Comparison of ENCODE assay signal across 12 cellular contexts in genomic region chr2:30113617-30114293, GRCh38. TPM values are rescaled to one million over a fixed set of nuclear protein-coding genes. Genes with fewer than 3 reads are reported as not detected.
DNase-seq lines count a peak whose midpoint lies in the region; ATAC-seq lines count a peak whose summit lies in the region.
"Had no signal": no experiment of that assay in that cellular context is flagged by ENCODE, and none has a peak within 500 bp of the region (broad histone marks: within the 10 kb centered on the region; RNA-seq: fewer than 3 reads in every experiment).

No MANE protein-coding gene starts in this region.

- peak overlapping the region; percentile 30 for H3K4me2 ChIP-seq in skeletal muscle satellite cell (ENCODE audit: low read length)

- DNase-seq in H4 (ENCODE audit: low spot score) (peak; percentile 81), T1000 (lab: John Stamatoyannopoulos, UW) (peak; percentile 63), fibroblast of the conjunctiva (ENCODE audit: low read depth) (peak; percentile 36)
- DNase-seq in stimulated activated effector memory CD8-positive, alpha-beta T cell treated with anti-CD3 and anti-CD28 coated beads, Interleukin-12 subunit alpha, Interleukin-12 subunit beta, amount 100 ng/mL, for 72 hours (ENCODE audit: low spot score in 2 of 2) = no peak
- no peak for DNase-seq in effector CD4-positive, alpha-beta T cell
- DNase-seq in effector CD8-positive, alpha-beta T cell (lab: John Stamatoyannopoulos, UW) = no peak
- DNase-seq: activated gamma-delta T cell treated with Interleukin-2 at 50 U/mL for 16 hours, hypothalamus, NCI-H1694 had no signal

- H3K27ac Mint-ChIP-seq in stimulated activated effector memory CD8-positive, alpha-beta T cell treated with anti-CD3 and anti-CD28 coated beads, Interleukin-12 subunit alpha, Interleukin-12 subunit beta, amount 100 ng/mL, for 72 hours = no peak overlapping the region

- peaks cover 21% of the 10 kb centered on the region for H3K27me3 ChIP-seq in skeletal muscle satellite cell (ENCODE audit: control insufficient read depth, insufficient read depth, low read length)
- H3K27me3 ChIP-seq: neutrophil had no signal

- peak overlapping the region; percentile 40 for H3K4me3 ChIP-seq in skeletal muscle satellite cell (ENCODE audit: low read length)

- no peaks in the 10 kb centered on the region for H3K36me3 ChIP-seq in skeletal muscle satellite cell (ENCODE audit: insufficient read depth, low read length)
- H3K36me3 ChIP-seq: neutrophil had no signal

- ATAC-seq in GM18520 (IDR thresholded peaks at IDR 0.05; ENCODE audit: unreplicated experiment) = no peak
- ATAC-seq in stimulated activated effector memory CD8-positive, alpha-beta T cell treated with anti-CD3 and anti-CD28 coated beads, Interleukin-12 subunit alpha, Interleukin-12 subunit beta, amount 100 ng/mL, for 72 hours = no peak

- no peaks in the 10 kb centered on the region for H3K9me3 Mint-ChIP-seq in stimulated activated effector memory CD8-positive, alpha-beta T cell treated with anti-CD3 and anti-CD28 coated beads, Interleukin-12 subunit alpha, Interleukin-12 subunit beta, amount 100 ng/mL, for 72 hours

- H3K9me3 ChIP-seq in skeletal muscle satellite cell (replicated peaks; ENCODE audit: low read length) = no peaks in the 10 kb centered on the region
- H3K9me3 ChIP-seq: neutrophil had no signal

- peaks cover 6% of the 10 kb centered on the region for H3K4me1 Mint-ChIP-seq in stimulated activated effector memory CD8-positive, alpha-beta T cell treated with anti-CD3 and anti-CD28 coated beads, Interleukin-12 subunit alpha, Interleukin-12 subunit beta, amount 100 ng/mL, for 72 hours

- H3K4me3 Mint-ChIP-seq in stimulated activated effector memory CD8-positive, alpha-beta T cell treated with anti-CD3 and anti-CD28 coated beads, Interleukin-12 subunit alpha, Interleukin-12 subunit beta, amount 100 ng/mL, for 72 hours = no peak overlapping the region

- H3K9ac ChIP-seq in skeletal muscle satellite cell (ENCODE audit: low read depth, low read length) = no peak overlapping the region

- H3K36me3 Mint-ChIP-seq in stimulated activated effector memory CD8-positive, alpha-beta T cell treated with anti-CD3 and anti-CD28 coated beads, Interleukin-12 subunit alpha, Interleukin-12 subunit beta, amount 100 ng/mL, for 72 hours = no peaks in the 10 kb centered on the region

- H3K4me1 ChIP-seq in skeletal muscle satellite cell (ENCODE audit: control insufficient read depth, insufficient read depth, low read length) = peaks cover 26% of the 10 kb centered on the region

RNA-seq across cellular contexts. Expression of gene YPEL5, which starts 33.1 kb away (rescaled TPM):
- total RNA-seq in H4 (2014; rRNA removed; shearing (Covaris generic)) = 35.8 and 46.7 TPM in 2 replicates
- 29.3 and 31.2 TPM in 2 replicates for total RNA-seq in skeletal muscle satellite cell (2012; rRNA removed)

Comparison
In these comparisons a context has a peak if more than half of its experiments do, and no peak if none do; other contexts are left out.
1. DNase-seq: peak in H4 (single experiment), T1000 (single experiment) and fibroblast of the conjunctiva (single experiment); none in stimulated activated effector memory CD8-positive, alpha-beta T cell treated with anti-CD3 and anti-CD28 coated beads, Interleukin-12 subunit alpha, Interleukin-12 subunit beta, amount 100 ng/mL, for 72 hours (0 of 2), effector CD4-positive, alpha-beta T cell (single experiment) and effector CD8-positive, alpha-beta T cell (single experiment).